ENCODE assay signal across 9 cellular contexts in the genomic region with DNA sequence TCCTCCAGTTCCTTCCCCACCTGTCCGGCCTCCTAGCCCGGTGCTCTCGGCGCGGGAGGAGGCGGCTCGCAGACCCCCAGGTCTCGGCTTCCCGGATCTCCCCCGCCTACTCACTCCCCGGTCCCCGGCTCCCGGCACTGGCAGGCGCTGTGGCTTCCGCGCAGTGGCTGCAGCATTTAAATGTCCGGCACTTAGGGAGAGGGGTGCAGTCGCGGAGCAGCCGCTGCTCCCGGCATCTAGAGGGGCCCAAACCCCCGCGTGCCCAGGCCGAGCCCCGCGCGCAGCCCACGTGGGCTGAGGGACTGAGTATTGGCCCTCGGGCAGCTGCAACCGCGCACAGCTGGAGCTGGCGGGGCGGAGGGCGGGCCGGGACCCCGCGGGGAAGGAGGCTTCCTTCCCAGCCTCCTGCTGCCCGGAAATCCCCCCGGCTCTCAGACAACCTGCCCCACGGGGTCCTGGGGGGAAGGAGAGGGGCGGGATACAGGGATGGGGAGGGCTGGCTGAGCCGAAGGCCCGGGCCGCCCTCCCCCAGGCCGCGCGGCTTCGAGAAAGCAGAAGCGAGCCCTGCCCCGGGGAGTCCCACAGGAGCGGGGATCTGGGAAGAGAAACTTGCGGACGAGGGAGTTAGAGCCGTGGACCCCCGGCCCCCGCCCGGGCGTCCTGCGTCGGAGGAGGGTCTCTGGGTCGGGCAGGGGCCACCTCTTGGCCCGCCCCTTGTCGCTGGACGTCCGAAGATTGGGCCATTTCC. TPM values are rescaled to one million over a fixed set of nuclear protein-coding genes. Genes with fewer than 3 reads are reported as not detected.
DNase-seq lines count a peak whose midpoint lies in the region; ATAC-seq and TF ChIP-seq lines count a peak whose summit lies in the region.
"Had no signal": no experiment of that assay in that cellular context is flagged by ENCODE, and none has a peak within 500 bp of the region (broad histone marks: within the 10 kb centered on the region; RNA-seq: fewer than 3 reads in every experiment).

No MANE protein-coding gene starts in this region.

- H4K8ac ChIP-seq in trophoblast cell (ENCODE audit: low read depth, low read length), result no peak overlapping the region

- no peak overlapping the region for H2BK5ac ChIP-seq in trophoblast cell (ENCODE audit: low read depth, low read length, poor library complexity)

- H3K36me3 Mint-ChIP-seq in T-cell, result no peaks in the 10 kb centered on the region

- no peak overlapping the region for H4K12ac ChIP-seq in trophoblast cell (ENCODE audit: low read depth, low read length)

- H3K79me2 ChIP-seq in trophoblast cell (ENCODE audit: control insufficient read depth, insufficient read depth, low read length, poor library complexity), result no peaks in the 10 kb centered on the region

- WGBS in trophoblast cell (ENCODE audit: extremely low coverage, insufficient coverage, insufficient read length), result no CpG with 5 or more reads among the region's 65 CpGs

- H3K4me2 ChIP-seq in trophoblast cell (ENCODE audit: low read length), result peak overlapping the region; percentile 84

- no peak overlapping the region for H2AK5ac ChIP-seq in trophoblast cell (ENCODE audit: low read length)

- no peak overlapping the region for H2BK120ac ChIP-seq in trophoblast cell (ENCODE audit: insufficient read depth, low read length, poor library complexity)

- no peaks in the 10 kb centered on the region for H3K79me1 ChIP-seq in trophoblast cell (ENCODE audit: low read length)

- no peak overlapping the region for H3K18ac ChIP-seq in trophoblast cell (ENCODE audit: low read length)

- H3K9me3 ChIP-seq in trophoblast cell (ENCODE audit: insufficient read depth, low read depth, low read length), result no peaks in the 10 kb centered on the region

- H2BK12ac ChIP-seq in trophoblast cell (ENCODE audit: low read length), result no peak overlapping the region

- peaks cover 34% of the 10 kb centered on the region for H3K27me3 ChIP-seq in trophoblast cell (ENCODE audit: insufficient read depth, low read length)

- H3K14ac ChIP-seq in trophoblast cell (ENCODE audit: low read length), result no peak overlapping the region

- H3K27me3 Mint-ChIP-seq in T-cell, result peaks cover 18 to 42% of the 10 kb centered on the region in 2 donors

- ATAC-seq in T-cell (replicated peaks in 1 of 4) (peak; percentile 36 to 46 (median 36)), HG03039 (IDR thresholded peaks at IDR 0.05; ENCODE audit: unreplicated experiment) (no peak)

- no peaks in the 10 kb centered on the region for H3K36me3 ChIP-seq in trophoblast cell (ENCODE audit: control insufficient read depth in 1 of 2, insufficient read depth in 2 of 2, low read length in 2 of 2)

- no peak overlapping the region for H3K27ac Mint-ChIP-seq in T-cell

- peaks cover 13 to 32% (median 28%) of the 10 kb centered on the region in 3 donors for H3K4me1 Mint-ChIP-seq in T-cell

- H3K4ac ChIP-seq in trophoblast cell (ENCODE audit: low read depth, low read length), result no peak overlapping the region

- H3K4me3 Mint-ChIP-seq in T-cell, result peak overlapping the region; percentile 73 to 77 (median 76)

- no peak overlapping the region for H3K9ac ChIP-seq in trophoblast cell (ENCODE audit: low read length)

- H3K9me3 Mint-ChIP-seq in T-cell, result no peaks in the 10 kb centered on the region

- H3K27ac ChIP-seq in trophoblast cell (ENCODE audit: low read depth, low read length) (no peak overlapping the region), substantia nigra (ENCODE audit: low read depth, low read length, poor library complexity, severe bottlenecking) (no peak overlapping the region)

- POLR2A ChIA-PET in T-cell (lab: Charles Lee), result interaction anchor here in 1 of 2 donors (0.6 kb wide), 1 partner anchor 10 kb away, joined by 5 read pairs; no protein-coding TSS in a partner anchor

- H3K4me3 ChIP-seq in foreskin fibroblast (ENCODE audit: low read depth in 1 of 2, low read length in 2 of 2) (peak overlapping the region; percentile 39 to 48), trophoblast cell (ENCODE audit: low read depth, low read length) (peak overlapping the region; percentile 49)

- H4K91ac ChIP-seq in trophoblast cell (ENCODE audit: low read depth, low read length), result no peak overlapping the region

- CTCF ChIA-PET in T-cell (lab: Charles Lee), result interaction anchor here in 1 of 2 donors (1.6 kb wide), 1 partner anchor 14 kb away, joined by 6 read pairs; no protein-coding TSS in a partner anchor

- peaks cover 4 to 9% of the 10 kb centered on the region in 2 experiments for H3K4me1 ChIP-seq in trophoblast cell (ENCODE audit: control insufficient read depth in 1 of 2, insufficient read depth in 2 of 2, low read length in 2 of 2)

- DNase-seq in NOMO-1 treated with DMSO at 0.1 percent for 48 hours (lab: John Stamatoyannopoulos, UW; ENCODE audit: unreplicated experiment) (peak; percentile 39), NOMO-1 treated with dmso at 0.1 percent for 144 hours (lab: John Stamatoyannopoulos, UW; ENCODE audit: unreplicated experiment) (no peak), T-cell (no peak), foreskin fibroblast (no peak), trophoblast cell (no peak), substantia nigra (lab: John Stamatoyannopoulos, UW) (no peak)
- no peak for DNase-seq in activated effector memory CD4-positive, alpha-beta T cell treated with Interleukin-2 at 50 U/mL for 16 hours

- no peak overlapping the region for H3K23ac ChIP-seq in trophoblast cell (ENCODE audit: low read length)

- no peak for TF ChIP-seq CTCF in foreskin fibroblast (IDR thresholded peaks at IDR 0.05; ENCODE audit: low read depth, low read length)

- peak overlapping the region; percentile 15 for H2AFZ ChIP-seq in trophoblast cell (ENCODE audit: insufficient read depth, low read length, poor library complexity)

RNA-seq across cellular contexts. Expression of a gene that starts 0.4 kb away (rescaled TPM):
- 1 to 10 TPM; 1.6 to 9.6 (median 4.1) TPM for total RNA-seq in T-cell
- polyA plus RNA-seq in trophoblast cell (2013), result 0.14 and 0.17 TPM in 2 replicates

RNA-seq across cellular contexts. Expression of a gene that starts 9.2 kb away (rescaled TPM):
- total RNA-seq in T-cell, result under 1 TPM in 3 of 5 donors, not detected in 2; 0.13 to 0.16 (median 0.15) TPM
- polyA plus RNA-seq in trophoblast cell (2013), result 2.0 TPM in 2 replicates
- total RNA-seq: temporal lobe had no signal

RNA-seq across cellular contexts. Expression of a gene that starts 19.5 kb away (rescaled TPM):
- 1,000 to 10,000 TPM in 2 of 5 donors, 100 to 1,000 TPM in 3; 736 to 1,200 (median 999) TPM for total RNA-seq in T-cell
- 25.1 and 25.7 TPM in 2 replicates for polyA plus RNA-seq in trophoblast cell (2013)

RNA-seq across cellular contexts. Expression of a gene that starts 22.1 kb away (rescaled TPM):
- 10 to 100 TPM; 23.7 to 32.8 (median 31.7) TPM for total RNA-seq in T-cell
- 26.2 and 26.7 TPM in 2 replicates for polyA plus RNA-seq in trophoblast cell (2013)

RNA-seq across cellular contexts. Expression of a gene that starts 22.2 kb away (rescaled TPM):
- total RNA-seq in T-cell, result 10 to 100 TPM; 11.4 to 25.9 (median 22.3) TPM
- polyA plus RNA-seq in trophoblast cell (2013), result 124 TPM in 2 replicates
